10 cellular contexts compared by ENCODE assay signal in the genomic region with DNA sequence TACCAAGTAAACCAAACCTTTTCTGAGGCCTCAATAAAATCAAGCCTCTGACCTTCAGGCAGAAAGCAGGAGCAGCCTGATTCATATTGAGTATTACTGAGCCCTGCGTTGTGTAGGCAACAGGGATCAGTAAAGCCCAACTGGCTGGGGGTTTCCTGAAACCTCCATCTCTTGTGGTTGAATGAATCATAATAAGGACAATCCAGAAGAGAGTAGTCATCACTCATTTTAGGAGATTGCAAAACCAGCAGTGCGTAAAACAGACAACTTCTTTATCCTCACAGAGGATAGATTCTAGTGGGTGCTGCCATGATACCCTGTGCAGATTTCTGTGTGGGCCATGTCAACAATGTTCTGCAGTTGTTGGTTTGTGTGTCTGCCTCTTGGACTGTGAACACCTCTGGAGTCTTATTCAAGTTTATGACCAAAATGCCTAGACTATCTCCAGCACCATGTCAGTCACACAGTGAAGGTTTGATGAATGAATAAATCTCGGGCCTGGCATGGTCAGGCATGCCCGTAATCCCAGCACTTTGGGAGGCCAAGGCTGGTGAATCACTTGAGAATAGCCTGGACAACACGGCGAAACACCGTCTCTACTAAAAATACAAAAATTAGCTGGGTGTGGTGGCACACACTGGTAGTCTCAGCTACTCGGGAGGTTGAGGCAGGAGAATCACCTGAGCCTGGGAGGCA. TPM values are rescaled to one million over a fixed set of nuclear protein-coding genes. Genes with fewer than 3 reads are reported as not detected.
DNase-seq lines count a peak whose midpoint lies in the region; ATAC-seq and FAIRE-seq lines count a peak whose summit lies in the region.
"Had no signal": no experiment of that assay in that cellular context is flagged by ENCODE, and none has a peak within 500 bp of the region (broad histone marks: within the 10 kb centered on the region; RNA-seq: fewer than 3 reads in every experiment).

No MANE protein-coding gene starts in this region.

- peaks cover 0 to 4% (median 2%) of the 10 kb centered on the region in 5 donors for H3K27me3 Mint-ChIP-seq in naive thymus-derived CD8-positive, alpha-beta T cell
- H3K27me3 Mint-ChIP-seq: central memory CD8-positive, alpha-beta T cell had no signal

- H3K4me1 Mint-ChIP-seq in naive thymus-derived CD8-positive, alpha-beta T cell = no peaks in the 10 kb centered on the region
- H3K4me1 Mint-ChIP-seq: central memory CD8-positive, alpha-beta T cell had no signal

- H3K36me3 Mint-ChIP-seq in naive thymus-derived CD8-positive, alpha-beta T cell = no peaks in the 10 kb centered on the region

- FAIRE-seq in GM19239 (lab: Jason Lieb, UNC) = no peak

- no peak overlapping the region for H3K4me3 Mint-ChIP-seq in naive thymus-derived CD8-positive, alpha-beta T cell
- H3K4me3 Mint-ChIP-seq: central memory CD8-positive, alpha-beta T cell; stimulated activated naive CD8-positive, alpha-beta T cell treated with anti-CD3 and anti-CD28 coated beads, Interleukin-15, Interleukin-2, amounts not matched to agents 100 ng/mL and 50 ng/mL, for 24 hours had no signal

- POLR2A ChIA-PET in naive thymus-derived CD8-positive, alpha-beta T cell (lab: Charles Lee) = no interaction called here

- peak; percentile 53 for ATAC-seq in HG03097 (IDR thresholded peaks at IDR 0.05; ENCODE audit: low FRiP score, unreplicated experiment)
- ATAC-seq in naive thymus-derived CD8-positive, alpha-beta T cell = no peak

- DNase-seq in stimulated activated CD4-positive, alpha-beta T cell treated with anti-CD3 and anti-CD28 coated beads, Interleukin-15, amount 100 ng/mL, for 48 hours (ENCODE audit: low read depth in 2 of 2) = peak; percentile 19 to 21
- no peak for DNase-seq in stimulated activated CD4-positive, alpha-beta T cell treated with anti-CD3 and anti-CD28 coated beads, Interleukin-12 subunit alpha, Interleukin-12 subunit beta, amount 100 ng/mL, for 4 hours
- peak; percentile 58 for DNase-seq in T1000 (lab: John Stamatoyannopoulos, UW)
- DNase-seq in kidney glomerular epithelial cell (lab: John Stamatoyannopoulos, UW) = peak; percentile 97
- no peak for DNase-seq in GM19239 (ENCODE audit: insufficient read length, low spot score)
- DNase-seq in naive thymus-derived CD8-positive, alpha-beta T cell = no peak
- no peak for DNase-seq in NCI-H187 treated with DMSO at 0.1 percent for 48 hours (lab: John Stamatoyannopoulos, UW)

- H3K9me3 Mint-ChIP-seq in naive thymus-derived CD8-positive, alpha-beta T cell = no peaks in the 10 kb centered on the region
- H3K9me3 Mint-ChIP-seq: central memory CD8-positive, alpha-beta T cell; stimulated activated naive CD8-positive, alpha-beta T cell treated with anti-CD3 and anti-CD28 coated beads, Interleukin-15, Interleukin-2, amounts not matched to agents 100 ng/mL and 50 ng/mL, for 24 hours had no signal

- no peak overlapping the region for H3K27ac Mint-ChIP-seq in naive thymus-derived CD8-positive, alpha-beta T cell
- H3K27ac Mint-ChIP-seq: stimulated activated naive CD8-positive, alpha-beta T cell treated with anti-CD3 and anti-CD28 coated beads, Interleukin-15, Interleukin-2, amounts not matched to agents 100 ng/mL and 50 ng/mL, for 24 hours had no signal

RNA-seq across cellular contexts. Expression of a gene that starts 51.8 kb away (rescaled TPM):
- total RNA-seq in naive thymus-derived CD8-positive, alpha-beta T cell = under 1 TPM in 1 of 2 experiments, not detected in 1; 0.05 TPM
- 1 to 10 TPM in 1 of 3 donors, under 1 TPM in 1, not detected in 1; 0.57 to 1.8 TPM for polyA plus RNA-seq in naive thymus-derived CD8-positive, alpha-beta T cell

Comparison
In these comparisons a context has a peak if more than half of its experiments do, and no peak if none do; other contexts are left out.
1. DNase-seq: peak in stimulated activated CD4-positive, alpha-beta T cell treated with anti-CD3 and anti-CD28 coated beads, Interleukin-15, amount 100 ng/mL, for 48 hours (2 of 2), T1000 (single experiment) and kidney glomerular epithelial cell (single experiment); none in stimulated activated CD4-positive, alpha-beta T cell treated with anti-CD3 and anti-CD28 coated beads, Interleukin-12 subunit alpha, Interleukin-12 subunit beta, amount 100 ng/mL, for 4 hours (single experiment), GM19239 (single experiment), naive thymus-derived CD8-positive, alpha-beta T cell (0 of 10) and NCI-H187 treated with DMSO at 0.1 percent for 48 hours (single experiment).